In genomic region chr4:36159208-36159607, GRCh38 we compare ENCODE assay signal across 22 cellular contexts.
DNase-seq lines count a peak whose midpoint lies in the region; FAIRE-seq and TF ChIP-seq lines count a peak whose summit lies in the region.
"Had no signal": no experiment of that assay in that cellular context is flagged by ENCODE, and none has a peak within 500 bp of the region (broad histone marks: within the 10 kb centered on the region; RNA-seq: fewer than 3 reads in every experiment).

No MANE protein-coding gene starts in this region.

- H3K9me3 Mint-ChIP-seq in CD14-positive monocyte, result peaks cover 0 to 3% (median 0%) of the 10 kb centered on the region in 7 donors
- no peaks in the 10 kb centered on the region for H3K9me3 Mint-ChIP-seq in type B pancreatic cell
- H3K9me3 Mint-ChIP-seq: activated CD4-positive, alpha-beta T cell treated with anti-CD3 and anti-CD28 coated beads, Interleukin-2, amount 10 ng/mL, durations not matched to agents 24 days and 14 days; dendritic cell treated with granulocyte-macrophage colony-stimulating factor and Interleukin-4, amounts not matched to agents 40 ng/mL and 50 ng/mL, for 4 days had no signal

- H3K27ac Mint-ChIP-seq in CD14-positive monocyte, result no peak overlapping the region
- H3K27ac Mint-ChIP-seq in type B pancreatic cell, result no peak overlapping the region
- H3K27ac Mint-ChIP-seq: activated CD4-positive, alpha-beta T cell treated with anti-CD3 and anti-CD28 coated beads, Interleukin-2, amount 10 ng/mL, durations not matched to agents 24 days and 14 days; dendritic cell treated with granulocyte-macrophage colony-stimulating factor and Interleukin-4, amounts not matched to agents 40 ng/mL and 50 ng/mL, for 4 days had no signal

- H3K27me3 Mint-ChIP-seq in CD14-positive monocyte (ENCODE audit: low read depth in 3 of 3) (peaks cover 0 to 2% (median 0%) of the 10 kb centered on the region in 3 donors), type B pancreatic cell (no peaks in the 10 kb centered on the region)
- H3K27me3 Mint-ChIP-seq: activated CD4-positive, alpha-beta T cell treated with anti-CD3 and anti-CD28 coated beads, Interleukin-2, amount 10 ng/mL, durations not matched to agents 24 days and 14 days; dendritic cell treated with granulocyte-macrophage colony-stimulating factor and Interleukin-4, amounts not matched to agents 40 ng/mL and 50 ng/mL, for 4 days had no signal

- intact Hi-C loops in CD14-positive monocyte (cut with micrococcal nuclease), result no loop called here

- no peak for FAIRE-seq in H54 (lab: Jason Lieb, UNC)
- FAIRE-seq: TTC549 had no signal

- TF ChIP-seq CTCF in CD14-positive monocyte (IDR thresholded peaks at IDR 0.05) (peak; percentile 17), WERI-Rb-1 (IDR thresholded peaks at IDR 0.05; ENCODE audit: low read depth, low read length) (peak; percentile 50), kidney epithelial cell (IDR thresholded peaks at IDR 0.05; ENCODE audit: insufficient read depth, low read length, poor library complexity, severe bottlenecking) (peak; percentile 19), type B pancreatic cell (conservative IDR thresholded peaks at IDR 0.05) (no peak)

- H3K4me3 ChIP-seq in WERI-Rb-1 (ENCODE audit: low read depth, low read length) (no peak overlapping the region), kidney epithelial cell (ENCODE audit: low read depth, low read length) (no peak overlapping the region)
- no peak overlapping the region for H3K4me3 ChIP-seq in effector memory CD4-positive, alpha-beta T cell (ENCODE audit: insufficient read depth, low read depth, low read length, poor library complexity, severe bottlenecking)
- H3K4me3 ChIP-seq: breast epithelium, gastrocnemius medialis, HAP-1, left lung, right atrium auricular region, testis had no signal

- H3K9me3 ChIP-seq in WERI-Rb-1 (ENCODE audit: severe bottlenecking), result no peaks in the 10 kb centered on the region
- H3K9me3 ChIP-seq in effector memory CD4-positive, alpha-beta T cell (ENCODE audit: control insufficient read depth, low read length), result no peaks in the 10 kb centered on the region
- H3K9me3 ChIP-seq: breast epithelium, gastrocnemius medialis, HAP-1, left lung, neutrophil, right atrium auricular region, testis had no signal

- no peak for TF ChIP-seq POLR2A in H54 (IDR thresholded peaks at IDR 0.05; ENCODE audit: low read depth, low read length)

- no peak for DNase-seq in CD14-positive monocyte (ENCODE audit: low spot score)
- peak; percentile 9 for DNase-seq in H4 (ENCODE audit: low spot score)
- DNase-seq in WERI-Rb-1, result peak; percentile 16
- DNase-seq in kidney epithelial cell (ENCODE audit: low read depth), result no peak
- no peak for DNase-seq in type B pancreatic cell (ENCODE audit: extremely low spot score, unreplicated experiment)
- no peak for DNase-seq in effector memory CD4-positive, alpha-beta T cell
- no peak for DNase-seq in H54 (ENCODE audit: insufficient read length, low spot score)
- DNase-seq: activated CD4-positive, alpha-beta T cell treated with anti-CD3 and anti-CD28 coated beads, Interleukin-2, amount 10 ng/mL, durations not matched to agents 24 days and 14 days; activated gamma-delta T cell; erythroblast; gastrocnemius medialis; left lung; NCI-H226; NK-92 treated with Interleukin-12 subunit alpha and Interleukin-12 subunit beta, amount 100 ng/mL, for 24 hours; testis had no signal

- H3K4me3 Mint-ChIP-seq in CD14-positive monocyte (no peak overlapping the region), type B pancreatic cell (no peak overlapping the region)
- H3K4me3 Mint-ChIP-seq: activated CD4-positive, alpha-beta T cell treated with anti-CD3 and anti-CD28 coated beads, Interleukin-2, amount 10 ng/mL, durations not matched to agents 24 days and 14 days; dendritic cell treated with granulocyte-macrophage colony-stimulating factor and Interleukin-4, amounts not matched to agents 40 ng/mL and 50 ng/mL, for 4 days had no signal

- no peak overlapping the region for H3K27ac ChIP-seq in WERI-Rb-1
- H3K27ac ChIP-seq in effector memory CD4-positive, alpha-beta T cell (ENCODE audit: insufficient read depth, low read length, poor library complexity, severe bottlenecking), result no peak overlapping the region
- H3K27ac ChIP-seq: breast epithelium, gastrocnemius medialis, left lung, neutrophil, right atrium auricular region, RWPE1, testis had no signal

- H3K4me1 Mint-ChIP-seq in CD14-positive monocyte (no peaks in the 10 kb centered on the region), type B pancreatic cell (ENCODE audit: unreplicated experiment) (no peaks in the 10 kb centered on the region)

- H3K36me3 Mint-ChIP-seq in CD14-positive monocyte (peaks cover 79 to 81% of the 10 kb centered on the region in 2 donors), type B pancreatic cell (peaks cover 4% of the 10 kb centered on the region)

- H3K4me1 ChIP-seq in effector memory CD4-positive, alpha-beta T cell (ENCODE audit: control insufficient read depth, insufficient read depth, low read length, poor library complexity, severe bottlenecking), result no peaks in the 10 kb centered on the region
- H3K4me1 ChIP-seq: breast epithelium, gastrocnemius medialis, HAP-1, left lung, right atrium auricular region, testis had no signal

- H3K27me3 ChIP-seq in WERI-Rb-1 (ENCODE audit: insufficient read depth, low read depth, severe bottlenecking), result peaks cover 33% of the 10 kb centered on the region
- H3K27me3 ChIP-seq in kidney epithelial cell (ENCODE audit: control insufficient read depth, insufficient read depth, low read length), result no peaks in the 10 kb centered on the region
- no peaks in the 10 kb centered on the region for H3K27me3 ChIP-seq in effector memory CD4-positive, alpha-beta T cell (replicated peaks; ENCODE audit: control insufficient read depth, insufficient read depth, low read length, poor library complexity, severe bottlenecking)
- H3K27me3 ChIP-seq: breast epithelium, gastrocnemius medialis, left lung, neutrophil, right atrium auricular region, testis had no signal

- H3K36me3 ChIP-seq in WERI-Rb-1, result no peaks in the 10 kb centered on the region
- H3K36me3 ChIP-seq in kidney epithelial cell (ENCODE audit: control insufficient read depth, insufficient read depth, low read length), result no peaks in the 10 kb centered on the region
- H3K36me3 ChIP-seq in effector memory CD4-positive, alpha-beta T cell (ENCODE audit: control insufficient read depth, insufficient read depth, low read length), result peaks cover 21% of the 10 kb centered on the region
- H3K36me3 ChIP-seq: breast epithelium, gastrocnemius medialis, HAP-1, right atrium auricular region had no signal

Comparison
In these comparisons a context has a peak if more than half of its experiments do, and no peak if none do; other contexts are left out.
1. DNase-seq: peak in H4 (single experiment) and WERI-Rb-1 (single experiment); none in CD14-positive monocyte (single experiment), kidney epithelial cell (single experiment), type B pancreatic cell (single experiment), effector memory CD4-positive, alpha-beta T cell (0 of 3) and H54 (single experiment).